ENCODE assay signal across 13 cellular contexts in the genomic region with DNA sequence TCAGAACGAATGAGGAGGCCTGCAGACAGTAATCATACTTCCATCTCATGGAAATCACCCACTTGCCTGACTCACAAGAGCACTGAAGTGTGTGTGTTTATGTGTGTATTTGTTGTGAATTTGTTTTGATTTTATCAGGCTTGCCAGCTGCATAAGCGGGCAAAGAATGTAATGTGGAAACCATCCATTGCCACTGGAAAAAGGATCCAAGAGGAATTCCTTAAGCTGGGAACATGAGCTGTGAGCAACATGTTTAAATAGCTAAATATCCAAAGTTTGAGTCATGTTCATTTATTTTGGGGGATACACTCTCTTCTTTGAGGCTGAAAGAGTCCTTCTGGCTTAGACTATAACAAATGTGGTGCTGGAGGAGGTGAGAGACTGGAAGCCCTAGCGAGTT.
A peak's percentile ranks its signal among the peaks of the same experiment; 100 is the strongest.
DNase-seq lines count a peak whose midpoint lies in the region; ATAC-seq, FAIRE-seq and TF ChIP-seq lines count a peak whose summit lies in the region.
"Had no signal": no experiment of that assay in that cellular context is flagged by ENCODE, and none has a peak within 500 bp of the region (broad histone marks: within the 10 kb centered on the region; RNA-seq: fewer than 3 reads in every experiment).

No MANE protein-coding gene starts in this region.

- 79% methylated on average over 3 of the region's 3 CpGs for WGBS in right cardiac atrium
- 5% methylated on average over 3 of the region's 3 CpGs for WGBS in K562 (ENCODE audit: insufficient coverage, low coverage, missing lambda C conversion rate)

- H3K9ac ChIP-seq in K562 (ENCODE audit: insufficient read depth in 1 of 2, low read depth in 2 of 2, low read length in 2 of 2): no peak overlapping the region

- no peak for TF ChIP-seq CTCF in right atrium auricular region (IDR thresholded peaks at IDR 0.05)
- no peak for TF ChIP-seq CTCF in K562 (IDR thresholded peaks at IDR 0.05 in 2 of 3, conservative IDR thresholded peaks at IDR 0.05 in 1 of 3; ENCODE audit: insufficient read depth in 2 of 3, low read depth in 1 of 3, low read length in 3 of 3)
- no peak for TF ChIP-seq CTCF in lower lobe of right lung (IDR thresholded peaks at IDR 0.05)
- no peak for TF ChIP-seq CTCF in omental fat pad (IDR thresholded peaks at IDR 0.05)

- no peak for TF ChIP-seq POLR2A in K562 (conservative IDR thresholded peaks at IDR 0.05)

- H3K36me3 ChIP-seq in right atrium auricular region (no peaks in the 10 kb centered on the region), K562 (ENCODE audit: control insufficient read depth, insufficient read depth, low read length) (no peaks in the 10 kb centered on the region), lower lobe of right lung (no peaks in the 10 kb centered on the region)
- H3K36me3 ChIP-seq: BE2C had no signal

- H3K4me3 ChIP-seq in right cardiac atrium (ENCODE audit: low read length) (no peak overlapping the region), right atrium auricular region (no peak overlapping the region), K562 (no peak overlapping the region), lower lobe of right lung (no peak overlapping the region)

- H3K4me2 ChIP-seq in K562 (ENCODE audit: insufficient read depth, low read length): no peak overlapping the region

- TF ChIP-seq RAD21 in K562 (CRISPR knock-in tag; conservative IDR thresholded peaks at IDR 0.05 in 1 of 2, IDR thresholded peaks at IDR 0.05 in 1 of 2): no peak

- no peaks in the 10 kb centered on the region for H3K79me2 ChIP-seq in K562 (ENCODE audit: control insufficient read depth, insufficient read depth, low read length)

- TF ChIP-seq EP300 in K562 (IDR thresholded peaks at IDR 0.05; ENCODE audit: low read length): no peak

- peak overlapping the region; percentile 19 for H3K27ac ChIP-seq in right cardiac atrium (ENCODE audit: low read length)
- no peak overlapping the region for H3K27ac ChIP-seq in right atrium auricular region
- H3K27ac ChIP-seq in K562 (ENCODE audit: extremely low read depth, low read depth, low read length): no peak overlapping the region
- H3K27ac ChIP-seq in lower lobe of right lung: no peak overlapping the region

- DNase-seq in right cardiac atrium (no peak), right atrium auricular region (ENCODE audit: low spot score) (no peak), K562 (ENCODE audit: extremely low read depth in 1 of 4, low spot score in 3 of 4) (no peak), lower lobe of right lung (no peak), UCSD-AML1 (lab: John Stamatoyannopoulos, UW; ENCODE audit: unreplicated experiment) (no peak), NCI-H1092 (lab: John Stamatoyannopoulos, UW) (no peak), omental fat pad (ENCODE audit: low spot score) (no peak)
- DNase-seq: activated naive CD8-positive, alpha-beta T cell treated with anti-CD3 and anti-CD28 coated beads, Interleukin-2, amount 10 ng/mL, durations not matched to agents 7 days and 5 days; BE2C; foreskin melanocyte; NCI-H2171; SHP77 treated with DMSO at 0.1 percent for 48 hours had no signal

- H2AFZ ChIP-seq in K562 (ENCODE audit: low read depth, low read length): no peak overlapping the region

- CTCF ChIA-PET in K562 (lab: Yijun Ruan, JAX; ENCODE audit: low intra/inter-chr PET ratio): interaction anchor here (0.7 kb wide), 1 partner anchor 705 kb away, joined by 5 read pairs; no protein-coding TSS in a partner anchor

- intact Hi-C loops in right cardiac atrium (cut with DNase I): no loop called here
- intact Hi-C loops in K562 (cut with micrococcal nuclease): no loop called here
- intact Hi-C loops in lower lobe of right lung (cut with DNase I): no loop called here

- no peaks in the 10 kb centered on the region for H3K27me3 ChIP-seq in right cardiac atrium (ENCODE audit: control insufficient read depth, insufficient read depth)
- no peaks in the 10 kb centered on the region for H3K27me3 ChIP-seq in right atrium auricular region
- peaks cover 5 to 7% of the 10 kb centered on the region in 2 experiments; a peak in 3 of 5 replicates for H3K27me3 ChIP-seq in K562 (ENCODE audit: control insufficient read depth in 2 of 2, insufficient read depth in 2 of 2, low read length in 2 of 2)
- H3K27me3 ChIP-seq in lower lobe of right lung (ENCODE audit: low read depth): no peaks in the 10 kb centered on the region
- H3K27me3 ChIP-seq: BE2C had no signal

- no peaks in the 10 kb centered on the region for H3K9me3 ChIP-seq in right cardiac atrium (ENCODE audit: control insufficient read depth, low read length)
- H3K9me3 ChIP-seq in right atrium auricular region: no peaks in the 10 kb centered on the region
- H3K9me3 ChIP-seq in K562 (replicated peaks; ENCODE audit: control insufficient read depth, insufficient read depth, low read depth, low read length): no peaks in the 10 kb centered on the region
- H3K9me3 ChIP-seq in lower lobe of right lung: no peaks in the 10 kb centered on the region

- peak; percentile 40 for FAIRE-seq in K562 (lab: Jason Lieb, UNC)

- no peak for ATAC-seq in right cardiac atrium
- no peak for ATAC-seq in K562
- peak; percentile 57 to 86 for ATAC-seq in lower lobe of right lung
- ATAC-seq in GM19397 (IDR thresholded peaks at IDR 0.05; ENCODE audit: unreplicated experiment): no peak
- no peak for ATAC-seq in omental fat pad (ENCODE audit: low FRiP score)

- in situ Hi-C loops in K562 (cut with MboI): loop anchor here (10.0 kb wide), 1 partner anchor 1736 kb away; no protein-coding TSS in a partner anchor

- no peaks in the 10 kb centered on the region for H3K9me1 ChIP-seq in K562 (ENCODE audit: control insufficient read depth, insufficient read depth, low read length)

- BruUV-seq in K562 (replicated peaks; lab: Mats Ljungman, UMichigan): no TSS peak

- POLR2A ChIA-PET in K562 (lab: Yijun Ruan, JAX): interaction anchor here (0.6 to 0.8 kb wide), 3 partner anchors 8 to 25 kb away, joined by 3 to 5 read pairs (median 3); no protein-coding TSS in a partner anchor

- H4K20me1 ChIP-seq in K562 (replicated peaks; ENCODE audit: control insufficient read depth, insufficient read depth, low read length): no peaks in the 10 kb centered on the region

- H3K4me1 ChIP-seq in right cardiac atrium (ENCODE audit: control insufficient read depth, insufficient read depth, low read length) (no peaks in the 10 kb centered on the region), right atrium auricular region (no peaks in the 10 kb centered on the region), K562 (replicated peaks in 1 of 2; ENCODE audit: control insufficient read depth in 2 of 2, insufficient read depth in 2 of 2, low read length in 2 of 2) (no peaks in the 10 kb centered on the region), lower lobe of right lung (peaks cover 24% of the 10 kb centered on the region)

TF ChIP-seq in K562, 482 proteins besides CTCF, POLR2A, EP300 and RAD21 (continues in another document):
- TF ChIP-seq E2F6 (IDR thresholded peaks at IDR 0.05; ENCODE audit: borderline replicate concordance in 1 of 2, extremely low read depth in 1 of 2, insufficient read depth in 1 of 2, insufficient read length in 1 of 2, low read depth in 1 of 2, low read length in 1 of 2, poor library complexity in 1 of 2, severe bottlenecking in 1 of 2): no peak
- TF ChIP-seq, protein P1, sequence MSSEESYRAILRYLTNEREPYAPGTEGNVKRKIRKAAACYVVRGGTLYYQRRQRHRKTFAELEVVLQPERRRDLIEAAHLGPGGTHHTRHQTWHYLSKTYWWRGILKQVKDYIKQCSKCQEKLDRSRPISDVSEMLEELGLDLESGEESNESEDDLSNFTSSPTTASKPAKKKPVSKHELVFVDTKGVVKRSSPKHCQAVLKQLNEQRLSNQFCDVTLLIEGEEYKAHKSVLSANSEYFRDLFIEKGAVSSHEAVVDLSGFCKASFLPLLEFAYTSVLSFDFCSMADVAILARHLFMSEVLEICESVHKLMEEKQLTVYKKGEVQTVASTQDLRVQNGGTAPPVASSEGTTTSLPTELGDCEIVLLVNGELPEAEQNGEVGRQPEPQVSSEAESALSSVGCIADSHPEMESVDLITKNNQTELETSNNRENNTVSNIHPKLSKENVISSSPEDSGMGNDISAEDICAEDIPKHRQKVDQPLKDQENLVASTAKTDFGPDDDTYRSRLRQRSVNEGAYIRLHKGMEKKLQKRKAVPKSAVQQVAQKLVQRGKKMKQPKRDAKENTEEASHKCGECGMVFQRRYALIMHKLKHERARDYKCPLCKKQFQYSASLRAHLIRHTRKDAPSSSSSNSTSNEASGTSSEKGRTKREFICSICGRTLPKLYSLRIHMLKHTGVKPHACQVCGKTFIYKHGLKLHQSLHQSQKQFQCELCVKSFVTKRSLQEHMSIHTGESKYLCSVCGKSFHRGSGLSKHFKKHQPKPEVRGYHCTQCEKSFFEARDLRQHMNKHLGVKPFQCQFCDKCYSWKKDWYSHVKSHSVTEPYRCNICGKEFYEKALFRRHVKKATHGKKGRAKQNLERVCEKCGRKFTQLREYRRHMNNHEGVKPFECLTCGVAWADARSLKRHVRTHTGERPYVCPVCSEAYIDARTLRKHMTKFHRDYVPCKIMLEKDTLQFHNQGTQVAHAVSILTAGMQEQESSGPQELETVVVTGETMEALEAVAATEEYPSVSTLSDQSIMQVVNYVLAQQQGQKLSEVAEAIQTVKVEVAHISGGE (CRISPR knock-in tag; IDR thresholded peaks at IDR 0.05): 0 out of 6 replicates have a peak, but pooled peaks of 1 of the 3 experiments have one; percentile 21
- no peak for TF ChIP-seq ZNF436 (CRISPR knock-in tag; IDR thresholded peaks at IDR 0.05)
- TF ChIP-seq PTBP1 (IDR thresholded peaks at IDR 0.05; ENCODE audit: low read depth, low read length): no peak
- TF ChIP-seq DMBX1 (CRISPR knock-in tag; IDR thresholded peaks at IDR 0.05; ENCODE audit: borderline replicate concordance): no peak

Comparison
In these comparisons a context has a peak if more than half of its experiments do, and no peak if none do; other contexts are left out.
1. ATAC-seq: peak in lower lobe of right lung (2 of 2); none in right cardiac atrium (0 of 2), K562 (single experiment), GM19397 (single experiment) and omental fat pad (single experiment).